ENCODE assay signal across 16 cellular contexts in genomic region chr5:59358005-59358404, GRCh38.
DNase-seq lines count a peak whose midpoint lies in the region; ATAC-seq and TF ChIP-seq lines count a peak whose summit lies in the region.
"Had no signal": no experiment of that assay in that cellular context is flagged by ENCODE, and none has a peak within 500 bp of the region (broad histone marks: within the 10 kb centered on the region; RNA-seq: fewer than 3 reads in every experiment).

No MANE protein-coding gene starts in this region.

- no peaks in the 10 kb centered on the region for H3K9me3 Mint-ChIP-seq in natural killer cell
- H3K9me3 Mint-ChIP-seq: naive thymus-derived CD8-positive, alpha-beta T cell had no signal

- H3K36me3 Mint-ChIP-seq in natural killer cell = no peaks in the 10 kb centered on the region
- H3K36me3 Mint-ChIP-seq: naive thymus-derived CD8-positive, alpha-beta T cell had no signal

- DNase-seq in SK-N-DZ (ENCODE audit: low spot score) = peak; percentile 20
- DNase-seq in esophagus squamous epithelium (lab: John Stamatoyannopoulos, UW) = no peak
- no peak for DNase-seq in natural killer cell
- DNase-seq in thyroid gland = no peak
- DNase-seq in upper lobe of right lung = no peak
- no peak for DNase-seq in HCEC 1CT
- DNase-seq: activated CD4-positive, alpha-beta T cell treated with anti-CD3 and anti-CD28 coated beads for 48 hours; activated naive CD4-positive, alpha-beta T cell treated with anti-CD3 and anti-CD28 coated beads, Interleukin-2, amount 50 U/mL, for 16 hours; BE2C; naive thymus-derived CD8-positive, alpha-beta T cell; NCI-H510A; stimulated activated CD4-positive, alpha-beta T cell treated with anti-CD3 and anti-CD28 coated beads, Interleukin-4, amount 100 ng/mL, for 4 hours had no signal

- H3K9me3 ChIP-seq in esophagus squamous epithelium (no peaks in the 10 kb centered on the region), thyroid gland (no peaks in the 10 kb centered on the region), upper lobe of right lung (no peaks in the 10 kb centered on the region)
- H3K9me3 ChIP-seq: BE2C, body of pancreas, thoracic aorta had no signal

- TF ChIP-seq POLR2A in esophagus squamous epithelium (IDR thresholded peaks at IDR 0.05) (no peak), thyroid gland (IDR thresholded peaks at IDR 0.05) (no peak)

- H3K27me3 Mint-ChIP-seq in natural killer cell (ENCODE audit: low read depth in 2 of 2) = peaks cover 0 to 3% of the 10 kb centered on the region in 2 donors

- no peaks in the 10 kb centered on the region for H3K27me3 ChIP-seq in esophagus squamous epithelium
- H3K27me3 ChIP-seq in thyroid gland = no peaks in the 10 kb centered on the region
- no peaks in the 10 kb centered on the region for H3K27me3 ChIP-seq in upper lobe of right lung
- H3K27me3 ChIP-seq: BE2C, body of pancreas had no signal

- H3K27ac ChIP-seq in esophagus squamous epithelium (peak overlapping the region in 3 of 4 donors; percentile 57 to 77 (median 67)), thyroid gland (peak overlapping the region; percentile 19 to 73 (median 30)), upper lobe of right lung (no peak overlapping the region)
- H3K27ac ChIP-seq: body of pancreas, thoracic aorta had no signal

- H3K4me1 ChIP-seq in esophagus squamous epithelium = peaks cover 0 to 27% (median 0%) of the 10 kb centered on the region in 3 donors
- peaks cover 16 to 21% of the 10 kb centered on the region in 2 donors for H3K4me1 ChIP-seq in thyroid gland
- peaks cover 19% of the 10 kb centered on the region for H3K4me1 ChIP-seq in upper lobe of right lung

- TF ChIP-seq CTCF in esophagus squamous epithelium (IDR thresholded peaks at IDR 0.05) = no peak
- TF ChIP-seq CTCF in natural killer cell (IDR thresholded peaks at IDR 0.05) = no peak
- TF ChIP-seq CTCF in thyroid gland (IDR thresholded peaks at IDR 0.05) = no peak
- TF ChIP-seq CTCF in upper lobe of right lung (IDR thresholded peaks at IDR 0.05) = no peak

- H3K4me1 Mint-ChIP-seq in natural killer cell = peaks cover 43% of the 10 kb centered on the region in 2 donors

- intact Hi-C loops in esophagus squamous epithelium (cut with DNase I) = no loop called here
- intact Hi-C loops in natural killer cell (cut with micrococcal nuclease) = loop anchor here (1.0 to 5.0 kb wide), 2 partner anchors 9 to 61 kb away; no protein-coding TSS in a partner anchor
- intact Hi-C loops in thyroid gland (cut with DNase I) = no loop called here
- intact Hi-C loops in upper lobe of right lung (cut with DNase I) = no loop called here

- H3K36me3 ChIP-seq in esophagus squamous epithelium (no peaks in the 10 kb centered on the region), thyroid gland (no peaks in the 10 kb centered on the region), upper lobe of right lung (no peaks in the 10 kb centered on the region)
- H3K36me3 ChIP-seq: BE2C, thoracic aorta had no signal

- H3K4me3 Mint-ChIP-seq in natural killer cell = peak overlapping the region; percentile 85
- H3K4me3 Mint-ChIP-seq: naive thymus-derived CD8-positive, alpha-beta T cell had no signal

- H3K4me3 ChIP-seq in esophagus squamous epithelium (peak overlapping the region in 1 of 4 donors; percentile 16), thyroid gland (replicated peaks in 1 of 3) (no peak overlapping the region), upper lobe of right lung (no peak overlapping the region)
- H3K4me3 ChIP-seq: body of pancreas, thoracic aorta had no signal

- peak in 1 of 3 donors; percentile 5 for ATAC-seq in natural killer cell
- no peak for ATAC-seq in HG02642 (IDR thresholded peaks at IDR 0.05; ENCODE audit: poor library complexity, unreplicated experiment)
- ATAC-seq in upper lobe of right lung = no peak
- ATAC-seq: body of pancreas; HepG2; naive thymus-derived CD8-positive, alpha-beta T cell had no signal

- WGBS in esophagus squamous epithelium, 2 donors = 64% methylated on average over 2 of the region's 2 CpGs
- 26 to 40% methylated on average over 2 of the region's 2 CpGs for WGBS in thyroid gland, 2 donors

- H3K27ac Mint-ChIP-seq in natural killer cell = peak overlapping the region; percentile 95
